1 cellular context compared by ENCODE assay signal in the genomic region with DNA sequence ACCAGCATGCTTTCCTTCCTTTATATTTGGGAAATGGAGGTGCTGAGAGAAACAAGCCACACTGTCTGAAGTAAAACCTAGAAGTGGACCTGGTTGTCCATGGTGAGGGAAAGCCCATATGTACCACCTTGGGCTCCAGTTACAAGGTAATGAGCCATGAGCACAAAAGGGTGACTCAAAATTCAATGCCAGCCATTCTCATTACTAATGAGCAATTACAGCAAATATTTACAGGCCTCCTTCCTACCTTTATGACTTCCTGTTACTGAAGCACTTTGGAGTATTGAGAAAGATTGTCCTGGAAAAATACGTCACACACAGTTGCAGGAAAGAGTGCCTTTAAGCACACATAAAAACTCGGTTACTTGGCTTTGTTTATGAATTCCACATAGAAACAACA.
TF ChIP-seq lines count a peak whose summit lies in the region.

No MANE protein-coding gene starts in this region.

TF ChIP-seq in HepG2, 621 proteins besides CTCF, POLR2A, EP300 and RAD21 (continued from another document and continues in another):
- TF ChIP-seq, protein P1, sequence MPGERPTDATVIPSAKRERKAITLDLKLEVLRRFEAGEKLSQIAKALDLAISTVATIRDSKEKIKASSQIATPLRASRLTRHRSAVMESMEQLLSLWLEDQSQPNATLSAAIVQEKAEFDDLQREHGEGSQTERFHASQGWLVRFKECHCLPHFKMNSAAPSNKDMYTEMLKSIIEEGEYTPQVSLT (CRISPR knock-in tag; IDR thresholded peaks at IDR 0.05; ENCODE audit: borderline replicate concordance, low read depth) = no peak
- TF ChIP-seq, protein P2, sequence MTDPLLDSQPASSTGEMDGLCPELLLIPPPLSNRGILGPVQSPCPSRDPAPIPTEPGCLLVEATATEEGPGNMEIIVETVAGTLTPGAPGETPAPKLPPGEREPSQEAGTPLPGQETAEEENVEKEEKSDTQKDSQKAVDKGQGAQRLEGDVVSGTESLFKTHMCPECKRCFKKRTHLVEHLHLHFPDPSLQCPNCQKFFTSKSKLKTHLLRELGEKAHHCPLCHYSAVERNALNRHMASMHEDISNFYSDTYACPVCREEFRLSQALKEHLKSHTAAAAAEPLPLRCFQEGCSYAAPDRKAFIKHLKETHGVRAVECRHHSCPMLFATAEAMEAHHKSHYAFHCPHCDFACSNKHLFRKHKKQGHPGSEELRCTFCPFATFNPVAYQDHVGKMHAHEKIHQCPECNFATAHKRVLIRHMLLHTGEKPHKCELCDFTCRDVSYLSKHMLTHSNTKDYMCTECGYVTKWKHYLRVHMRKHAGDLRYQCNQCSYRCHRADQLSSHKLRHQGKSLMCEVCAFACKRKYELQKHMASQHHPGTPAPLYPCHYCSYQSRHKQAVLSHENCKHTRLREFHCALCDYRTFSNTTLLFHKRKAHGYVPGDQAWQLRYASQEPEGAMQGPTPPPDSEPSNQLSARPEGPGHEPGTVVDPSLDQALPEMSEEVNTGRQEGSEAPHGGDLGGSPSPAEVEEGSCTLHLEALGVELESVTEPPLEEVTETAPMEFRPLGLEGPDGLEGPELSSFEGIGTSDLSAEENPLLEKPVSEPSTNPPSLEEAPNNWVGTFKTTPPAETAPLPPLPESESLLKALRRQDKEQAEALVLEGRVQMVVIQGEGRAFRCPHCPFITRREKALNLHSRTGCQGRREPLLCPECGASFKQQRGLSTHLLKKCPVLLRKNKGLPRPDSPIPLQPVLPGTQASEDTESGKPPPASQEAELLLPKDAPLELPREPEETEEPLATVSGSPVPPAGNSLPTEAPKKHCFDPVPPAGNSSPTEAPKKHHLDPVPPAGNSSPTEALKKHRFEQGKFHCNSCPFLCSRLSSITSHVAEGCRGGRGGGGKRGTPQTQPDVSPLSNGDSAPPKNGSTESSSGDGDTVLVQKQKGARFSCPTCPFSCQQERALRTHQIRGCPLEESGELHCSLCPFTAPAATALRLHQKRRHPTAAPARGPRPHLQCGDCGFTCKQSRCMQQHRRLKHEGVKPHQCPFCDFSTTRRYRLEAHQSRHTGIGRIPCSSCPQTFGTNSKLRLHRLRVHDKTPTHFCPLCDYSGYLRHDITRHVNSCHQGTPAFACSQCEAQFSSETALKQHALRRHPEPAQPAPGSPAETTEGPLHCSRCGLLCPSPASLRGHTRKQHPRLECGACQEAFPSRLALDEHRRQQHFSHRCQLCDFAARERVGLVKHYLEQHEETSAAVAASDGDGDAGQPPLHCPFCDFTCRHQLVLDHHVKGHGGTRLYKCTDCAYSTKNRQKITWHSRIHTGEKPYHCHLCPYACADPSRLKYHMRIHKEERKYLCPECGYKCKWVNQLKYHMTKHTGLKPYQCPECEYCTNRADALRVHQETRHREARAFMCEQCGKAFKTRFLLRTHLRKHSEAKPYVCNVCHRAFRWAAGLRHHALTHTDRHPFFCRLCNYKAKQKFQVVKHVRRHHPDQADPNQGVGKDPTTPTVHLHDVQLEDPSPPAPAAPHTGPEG (CRISPR knock-in tag; IDR thresholded peaks at IDR 0.05) = no peak
- TF ChIP-seq ZNF792 (CRISPR knock-in tag; IDR thresholded peaks at IDR 0.05) = peak; percentile 72
- TF ChIP-seq ZNF878 (CRISPR knock-in tag; IDR thresholded peaks at IDR 0.05) = peak; percentile 93
- no peak for TF ChIP-seq ZFX (CRISPR knock-in tag; IDR thresholded peaks at IDR 0.05; ENCODE audit: low read depth)
- no peak for TF ChIP-seq ZNF30 (CRISPR knock-in tag; IDR thresholded peaks at IDR 0.05)
- TF ChIP-seq MAFF (IDR thresholded peaks at IDR 0.05; ENCODE audit: low read depth, low read length) = 0 out of 2 replicates have a peak, but pooled peaks have one; percentile 32
- TF ChIP-seq SMC3 (IDR thresholded peaks at IDR 0.05; ENCODE audit: low read length) = no peak
- TF ChIP-seq, protein P3, sequence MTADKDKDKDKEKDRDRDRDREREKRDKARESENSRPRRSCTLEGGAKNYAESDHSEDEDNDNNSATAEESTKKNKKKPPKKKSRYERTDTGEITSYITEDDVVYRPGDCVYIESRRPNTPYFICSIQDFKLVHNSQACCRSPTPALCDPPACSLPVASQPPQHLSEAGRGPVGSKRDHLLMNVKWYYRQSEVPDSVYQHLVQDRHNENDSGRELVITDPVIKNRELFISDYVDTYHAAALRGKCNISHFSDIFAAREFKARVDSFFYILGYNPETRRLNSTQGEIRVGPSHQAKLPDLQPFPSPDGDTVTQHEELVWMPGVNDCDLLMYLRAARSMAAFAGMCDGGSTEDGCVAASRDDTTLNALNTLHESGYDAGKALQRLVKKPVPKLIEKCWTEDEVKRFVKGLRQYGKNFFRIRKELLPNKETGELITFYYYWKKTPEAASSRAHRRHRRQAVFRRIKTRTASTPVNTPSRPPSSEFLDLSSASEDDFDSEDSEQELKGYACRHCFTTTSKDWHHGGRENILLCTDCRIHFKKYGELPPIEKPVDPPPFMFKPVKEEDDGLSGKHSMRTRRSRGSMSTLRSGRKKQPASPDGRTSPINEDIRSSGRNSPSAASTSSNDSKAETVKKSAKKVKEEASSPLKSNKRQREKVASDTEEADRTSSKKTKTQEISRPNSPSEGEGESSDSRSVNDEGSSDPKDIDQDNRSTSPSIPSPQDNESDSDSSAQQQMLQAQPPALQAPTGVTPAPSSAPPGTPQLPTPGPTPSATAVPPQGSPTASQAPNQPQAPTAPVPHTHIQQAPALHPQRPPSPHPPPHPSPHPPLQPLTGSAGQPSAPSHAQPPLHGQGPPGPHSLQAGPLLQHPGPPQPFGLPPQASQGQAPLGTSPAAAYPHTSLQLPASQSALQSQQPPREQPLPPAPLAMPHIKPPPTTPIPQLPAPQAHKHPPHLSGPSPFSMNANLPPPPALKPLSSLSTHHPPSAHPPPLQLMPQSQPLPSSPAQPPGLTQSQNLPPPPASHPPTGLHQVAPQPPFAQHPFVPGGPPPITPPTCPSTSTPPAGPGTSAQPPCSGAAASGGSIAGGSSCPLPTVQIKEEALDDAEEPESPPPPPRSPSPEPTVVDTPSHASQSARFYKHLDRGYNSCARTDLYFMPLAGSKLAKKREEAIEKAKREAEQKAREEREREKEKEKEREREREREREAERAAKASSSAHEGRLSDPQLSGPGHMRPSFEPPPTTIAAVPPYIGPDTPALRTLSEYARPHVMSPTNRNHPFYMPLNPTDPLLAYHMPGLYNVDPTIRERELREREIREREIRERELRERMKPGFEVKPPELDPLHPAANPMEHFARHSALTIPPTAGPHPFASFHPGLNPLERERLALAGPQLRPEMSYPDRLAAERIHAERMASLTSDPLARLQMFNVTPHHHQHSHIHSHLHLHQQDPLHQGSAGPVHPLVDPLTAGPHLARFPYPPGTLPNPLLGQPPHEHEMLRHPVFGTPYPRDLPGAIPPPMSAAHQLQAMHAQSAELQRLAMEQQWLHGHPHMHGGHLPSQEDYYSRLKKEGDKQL (CRISPR knock-in tag; IDR thresholded peaks at IDR 0.05; ENCODE audit: low read depth) = peak; percentile 91
- TF ChIP-seq, protein P4, sequence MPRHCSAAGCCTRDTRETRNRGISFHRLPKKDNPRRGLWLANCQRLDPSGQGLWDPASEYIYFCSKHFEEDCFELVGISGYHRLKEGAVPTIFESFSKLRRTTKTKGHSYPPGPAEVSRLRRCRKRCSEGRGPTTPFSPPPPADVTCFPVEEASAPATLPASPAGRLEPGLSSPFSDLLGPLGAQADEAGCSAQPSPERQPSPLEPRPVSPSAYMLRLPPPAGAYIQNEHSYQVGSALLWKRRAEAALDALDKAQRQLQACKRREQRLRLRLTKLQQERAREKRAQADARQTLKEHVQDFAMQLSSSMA (CRISPR knock-in tag; IDR thresholded peaks at IDR 0.05) = no peak
- no peak for TF ChIP-seq SRF (IDR thresholded peaks at IDR 0.05; ENCODE audit: low read depth, low read length)
- TF ChIP-seq, protein P5, sequence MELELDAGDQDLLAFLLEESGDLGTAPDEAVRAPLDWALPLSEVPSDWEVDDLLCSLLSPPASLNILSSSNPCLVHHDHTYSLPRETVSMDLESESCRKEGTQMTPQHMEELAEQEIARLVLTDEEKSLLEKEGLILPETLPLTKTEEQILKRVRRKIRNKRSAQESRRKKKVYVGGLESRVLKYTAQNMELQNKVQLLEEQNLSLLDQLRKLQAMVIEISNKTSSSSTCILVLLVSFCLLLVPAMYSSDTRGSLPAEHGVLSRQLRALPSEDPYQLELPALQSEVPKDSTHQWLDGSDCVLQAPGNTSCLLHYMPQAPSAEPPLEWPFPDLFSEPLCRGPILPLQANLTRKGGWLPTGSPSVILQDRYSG (CRISPR knock-in tag; IDR thresholded peaks at IDR 0.05) = no peak
- peak; percentile 83; the same call in 1 of the 2 replicates for TF ChIP-seq FOXK1 (CRISPR knock-in tag; IDR thresholded peaks at IDR 0.05; ENCODE audit: borderline replicate concordance, low read depth)
- no peak for TF ChIP-seq ZNF547 (CRISPR knock-in tag; IDR thresholded peaks at IDR 0.05)
- no peak for TF ChIP-seq ZNF766 (CRISPR knock-in tag; IDR thresholded peaks at IDR 0.05; ENCODE audit: borderline replicate concordance)
- peak in 1 of 2 experiments; percentile 64; a peak in 2 of 4 replicates for TF ChIP-seq NR2F1 (CRISPR knock-in tag; IDR thresholded peaks at IDR 0.05)
- no peak for TF ChIP-seq CBX5 (CRISPR knock-in tag; IDR thresholded peaks at IDR 0.05; ENCODE audit: borderline replicate concordance)
- no peak for TF ChIP-seq SUZ12 (IDR thresholded peaks at IDR 0.05; ENCODE audit: low read depth, low read length)
- no peak for TF ChIP-seq ZNF282 (IDR thresholded peaks at IDR 0.05; ENCODE audit: partially characterized antibody)
- no peak for TF ChIP-seq GTF2F1 (IDR thresholded peaks at IDR 0.05; ENCODE audit: low read length)
- peak; percentile 95 for TF ChIP-seq ISL2 (CRISPR knock-in tag; IDR thresholded peaks at IDR 0.05)
- no peak for TF ChIP-seq ZNF7 (CRISPR knock-in tag; IDR thresholded peaks at IDR 0.05)
- peak; percentile 81 for TF ChIP-seq SOX13 (IDR thresholded peaks at IDR 0.05)
- peak in 1 of 2 experiments; percentile 98; a peak in 2 of 4 replicates for TF ChIP-seq SOX13 (CRISPR knock-in tag; conservative IDR thresholded peaks at IDR 0.05 in 1 of 2, IDR thresholded peaks at IDR 0.05 in 1 of 2)
- TF ChIP-seq HNRNPH1 (optimal IDR thresholded peaks at IDR 0.05; ENCODE audit: low read depth, low read length) = no peak
- TF ChIP-seq MEIS1 (CRISPR knock-in tag; IDR thresholded peaks at IDR 0.05; ENCODE audit: borderline replicate concordance) = no peak
- TF ChIP-seq, protein P6, sequence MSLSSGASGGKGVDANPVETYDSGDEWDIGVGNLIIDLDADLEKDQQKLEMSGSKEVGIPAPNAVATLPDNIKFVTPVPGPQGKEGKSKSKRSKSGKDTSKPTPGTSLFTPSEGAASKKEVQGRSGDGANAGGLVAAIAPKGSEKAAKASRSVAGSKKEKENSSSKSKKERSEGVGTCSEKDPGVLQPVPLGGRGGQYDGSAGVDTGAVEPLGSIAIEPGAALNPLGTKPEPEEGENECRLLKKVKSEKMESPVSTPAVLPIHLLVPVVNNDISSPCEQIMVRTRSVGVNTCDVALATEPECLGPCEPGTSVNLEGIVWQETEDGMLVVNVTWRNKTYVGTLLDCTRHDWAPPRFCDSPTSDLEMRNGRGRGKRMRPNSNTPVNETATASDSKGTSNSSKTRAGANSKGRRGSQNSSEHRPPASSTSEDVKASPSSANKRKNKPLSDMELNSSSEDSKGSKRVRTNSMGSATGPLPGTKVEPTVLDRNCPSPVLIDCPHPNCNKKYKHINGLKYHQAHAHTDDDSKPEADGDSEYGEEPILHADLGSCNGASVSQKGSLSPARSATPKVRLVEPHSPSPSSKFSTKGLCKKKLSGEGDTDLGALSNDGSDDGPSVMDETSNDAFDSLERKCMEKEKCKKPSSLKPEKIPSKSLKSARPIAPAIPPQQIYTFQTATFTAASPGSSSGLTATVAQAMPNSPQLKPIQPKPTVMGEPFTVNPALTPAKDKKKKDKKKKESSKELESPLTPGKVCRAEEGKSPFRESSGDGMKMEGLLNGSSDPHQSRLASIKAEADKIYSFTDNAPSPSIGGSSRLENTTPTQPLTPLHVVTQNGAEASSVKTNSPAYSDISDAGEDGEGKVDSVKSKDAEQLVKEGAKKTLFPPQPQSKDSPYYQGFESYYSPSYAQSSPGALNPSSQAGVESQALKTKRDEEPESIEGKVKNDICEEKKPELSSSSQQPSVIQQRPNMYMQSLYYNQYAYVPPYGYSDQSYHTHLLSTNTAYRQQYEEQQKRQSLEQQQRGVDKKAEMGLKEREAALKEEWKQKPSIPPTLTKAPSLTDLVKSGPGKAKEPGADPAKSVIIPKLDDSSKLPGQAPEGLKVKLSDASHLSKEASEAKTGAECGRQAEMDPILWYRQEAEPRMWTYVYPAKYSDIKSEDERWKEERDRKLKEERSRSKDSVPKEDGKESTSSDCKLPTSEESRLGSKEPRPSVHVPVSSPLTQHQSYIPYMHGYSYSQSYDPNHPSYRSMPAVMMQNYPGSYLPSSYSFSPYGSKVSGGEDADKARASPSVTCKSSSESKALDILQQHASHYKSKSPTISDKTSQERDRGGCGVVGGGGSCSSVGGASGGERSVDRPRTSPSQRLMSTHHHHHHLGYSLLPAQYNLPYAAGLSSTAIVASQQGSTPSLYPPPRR (CRISPR knock-in tag; IDR thresholded peaks at IDR 0.05; ENCODE audit: borderline replicate concordance) = peak; percentile 71; the same call in 1 of the 2 replicates
- no peak for TF ChIP-seq KAT2B (IDR thresholded peaks at IDR 0.05; ENCODE audit: borderline replicate concordance, low read depth, low read length)
- no peak for TF ChIP-seq ZNF143 (CRISPR knock-in tag; IDR thresholded peaks at IDR 0.05)
- TF ChIP-seq ZNF253 (CRISPR knock-in tag; IDR thresholded peaks at IDR 0.05; ENCODE audit: borderline replicate concordance) = no peak
- no peak for TF ChIP-seq ASH2L (IDR thresholded peaks at IDR 0.05; ENCODE audit: insufficient read length, low read depth, low read length)
- TF ChIP-seq ZNF136 (CRISPR knock-in tag; IDR thresholded peaks at IDR 0.05; ENCODE audit: low read depth) = no peak; the same call in 1 of the 2 replicates
- no peak for TF ChIP-seq PHF20 (CRISPR knock-in tag; IDR thresholded peaks at IDR 0.05)
- peak; percentile 73; the same call in 1 of the 2 replicates for TF ChIP-seq NKX3-1 (CRISPR knock-in tag; IDR thresholded peaks at IDR 0.05)
- TF ChIP-seq ZNF724P (CRISPR knock-in tag; IDR thresholded peaks at IDR 0.05; ENCODE audit: borderline replicate concordance) = no peak
- no peak for TF ChIP-seq ZNF326 (CRISPR knock-in tag; IDR thresholded peaks at IDR 0.05; ENCODE audit: borderline replicate concordance)
- no peak for TF ChIP-seq PHF5A (CRISPR knock-in tag; IDR thresholded peaks at IDR 0.05; ENCODE audit: low read depth, unreplicated experiment)
- TF ChIP-seq KAT7 (CRISPR knock-in tag; IDR thresholded peaks at IDR 0.05; ENCODE audit: borderline replicate concordance) = no peak
- TF ChIP-seq ZEB1 (IDR thresholded peaks at IDR 0.05; ENCODE audit: insufficient replicate concordance, low read depth) = peak; percentile 50
- TF ChIP-seq ZSCAN12 (CRISPR knock-in tag; IDR thresholded peaks at IDR 0.05) = no peak; the same call in 1 of the 2 replicates
- no peak for TF ChIP-seq EZH2 (conservative IDR thresholded peaks at IDR 0.05; ENCODE audit: low read depth, low read length)
